ENCODE assay signal across 8 cellular contexts in the genomic region with DNA sequence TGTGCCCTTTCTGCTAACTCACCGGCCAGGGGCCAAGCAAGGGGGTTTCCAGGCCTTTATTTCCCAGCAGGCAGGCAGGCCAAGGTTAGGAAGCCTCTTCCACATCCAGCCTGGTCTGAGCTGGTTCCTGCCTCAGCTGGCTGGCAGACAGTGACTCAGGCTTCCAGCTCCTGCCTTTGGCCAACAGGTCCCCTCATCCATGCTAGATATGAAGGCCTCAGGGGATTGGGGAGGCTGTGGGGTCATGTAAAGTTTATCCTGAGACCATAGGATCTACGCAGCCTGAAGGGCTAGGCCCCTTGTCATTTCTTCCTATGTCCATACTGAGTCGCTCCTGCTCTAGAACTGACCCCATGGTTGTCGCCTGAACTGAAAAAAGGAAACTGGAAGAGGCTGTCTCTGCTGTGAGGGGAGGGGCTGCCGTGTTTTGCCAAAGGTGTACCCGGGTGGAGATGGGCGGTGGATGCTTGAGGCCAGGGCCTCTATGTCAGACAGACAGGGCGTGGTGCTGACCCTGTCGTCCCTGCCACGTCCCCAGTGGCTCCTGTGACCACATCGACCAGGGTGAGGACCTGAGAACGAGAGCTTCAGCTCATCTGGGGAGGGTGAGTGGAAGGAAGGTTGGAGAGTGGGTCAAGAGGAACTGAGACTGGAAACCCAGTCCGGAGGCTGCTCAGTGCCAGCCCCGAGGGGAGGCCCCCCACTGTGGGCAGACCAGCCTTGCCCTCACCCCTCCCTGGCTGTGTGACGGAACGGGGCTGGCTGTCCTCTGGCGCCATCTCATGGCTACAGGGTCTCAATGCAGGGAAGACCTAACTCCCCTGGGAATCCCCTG. TPM values are rescaled to one million over a fixed set of nuclear protein-coding genes. Genes with fewer than 3 reads are reported as not detected.
DNase-seq lines count a peak whose midpoint lies in the region; ATAC-seq and TF ChIP-seq lines count a peak whose summit lies in the region.

No MANE protein-coding gene starts in this region.

- H3K4me1 Mint-ChIP-seq in activated T-helper 2 cell treated with anti-CD3 and anti-CD28 coated beads, Interferon-gamma antibody, Interleukin-2, Interleukin-4, amounts not matched to agents 10 μg/mL and 5 μg/mL and 100 μg/mL, durations not matched to agents 14 hours and 24 hours and 36 hours (ENCODE audit: low read depth) = peaks cover 16% of the 10 kb centered on the region
- peaks cover 33% of the 10 kb centered on the region for H3K4me1 Mint-ChIP-seq in neural progenitor cell

- H4K20me1 ChIP-seq in neural progenitor cell (ENCODE audit: low read depth) = no peaks in the 10 kb centered on the region

- intact Hi-C loops in activated T-helper 2 cell treated with anti-CD3 and anti-CD28 coated beads, Interferon-gamma antibody, Interleukin-2, Interleukin-4, amounts not matched to agents 10 μg/mL and 5 μg/mL and 100 μg/mL, durations not matched to agents 14 hours and 24 hours and 36 hours (cut with micrococcal nuclease) = loop anchor here (10.0 kb wide), 1 partner anchor 104 kb away; no protein-coding TSS in a partner anchor

- ATAC-seq in GM19467 (IDR thresholded peaks at IDR 0.05; ENCODE audit: unreplicated experiment) (peak; percentile 71), upper lobe of left lung (ENCODE audit: low FRiP score in 2 of 2) (peak; percentile 89 to 90)

- peaks cover 14% of the 10 kb centered on the region for H3K27me3 Mint-ChIP-seq in activated T-helper 2 cell treated with anti-CD3 and anti-CD28 coated beads, Interferon-gamma antibody, Interleukin-2, Interleukin-4, amounts not matched to agents 10 μg/mL and 5 μg/mL and 100 μg/mL, durations not matched to agents 14 hours and 24 hours and 36 hours (ENCODE audit: low read depth)
- peaks cover 18% of the 10 kb centered on the region for H3K27me3 Mint-ChIP-seq in neural progenitor cell (ENCODE audit: insufficient read depth, low read depth)

- H3K4me2 ChIP-seq in neural progenitor cell = peak overlapping the region; percentile 37

- no peaks in the 10 kb centered on the region for H3K79me2 ChIP-seq in neural progenitor cell (ENCODE audit: low read depth)

- no peak overlapping the region for H3K9ac ChIP-seq in neural progenitor cell

- H3K27me3 ChIP-seq in neural progenitor cell (peaks cover 1% of the 10 kb centered on the region), upper lobe of left lung (no peaks in the 10 kb centered on the region)

- TF ChIP-seq POLR2A in upper lobe of left lung (IDR thresholded peaks at IDR 0.05) = peak in 1 of 4 donors; percentile 22

- H3F3A ChIP-seq in neural progenitor cell (ENCODE audit: low read depth) = no peaks in the 10 kb centered on the region

- H3K9me3 Mint-ChIP-seq in activated T-helper 2 cell treated with anti-CD3 and anti-CD28 coated beads, Interferon-gamma antibody, Interleukin-2, Interleukin-4, amounts not matched to agents 10 μg/mL and 5 μg/mL and 100 μg/mL, durations not matched to agents 14 hours and 24 hours and 36 hours = no peaks in the 10 kb centered on the region
- H3K9me3 Mint-ChIP-seq in neural progenitor cell = no peaks in the 10 kb centered on the region

- no peaks in the 10 kb centered on the region for H3K36me3 Mint-ChIP-seq in activated T-helper 2 cell treated with anti-CD3 and anti-CD28 coated beads, Interferon-gamma antibody, Interleukin-2, Interleukin-4, amounts not matched to agents 10 μg/mL and 5 μg/mL and 100 μg/mL, durations not matched to agents 14 hours and 24 hours and 36 hours (ENCODE audit: low read depth)
- no peaks in the 10 kb centered on the region for H3K36me3 Mint-ChIP-seq in neural progenitor cell

- peak; percentile 97 for TF ChIP-seq CTCF in foreskin fibroblast (IDR thresholded peaks at IDR 0.05; ENCODE audit: low read depth, low read length)
- peak; percentile 96 for TF ChIP-seq CTCF in neural progenitor cell (IDR thresholded peaks at IDR 0.05)
- TF ChIP-seq CTCF in upper lobe of left lung (IDR thresholded peaks at IDR 0.05) = peak; percentile 85 to 95 (median 92)

- peak in 1 of 4 donors; percentile 28 for TF ChIP-seq EP300 in upper lobe of left lung (IDR thresholded peaks at IDR 0.05)

- 24 to 32% methylated on average over 11 to 12 of the region's 17 CpGs for WGBS in upper lobe of left lung, 2 donors

- H3K27ac ChIP-seq in neural progenitor cell = no peak overlapping the region
- H3K27ac ChIP-seq in upper lobe of left lung = peak overlapping the region; percentile 46 to 79 (median 75)

- H3K36me3 ChIP-seq in neural progenitor cell (no peaks in the 10 kb centered on the region), upper lobe of left lung (no peaks in the 10 kb centered on the region)

- H2AFZ ChIP-seq in neural progenitor cell (replicated peaks) = no peak overlapping the region

- H3K4me3 Mint-ChIP-seq in activated T-helper 2 cell treated with anti-CD3 and anti-CD28 coated beads, Interferon-gamma antibody, Interleukin-2, Interleukin-4, amounts not matched to agents 10 μg/mL and 5 μg/mL and 100 μg/mL, durations not matched to agents 14 hours and 24 hours and 36 hours (ENCODE audit: low read depth) = no peak overlapping the region
- H3K4me3 Mint-ChIP-seq in neural progenitor cell = peak overlapping the region; percentile 4

- H3K4me1 ChIP-seq in neural progenitor cell (peaks cover 13% of the 10 kb centered on the region), upper lobe of left lung (peaks cover 25 to 28% (median 27%) of the 10 kb centered on the region in 4 donors)

- no peaks in the 10 kb centered on the region for H3K9me3 ChIP-seq in neural progenitor cell (ENCODE audit: low read depth)
- no peaks in the 10 kb centered on the region for H3K9me3 ChIP-seq in upper lobe of left lung

- DNase-seq in DMS114 treated with DMSO at 0.1 percent for 48 hours (lab: John Stamatoyannopoulos, UW; ENCODE audit: unreplicated experiment) = peak; percentile 11
- DNase-seq in HS-5 (ENCODE audit: low read depth) = peak; percentile 35
- peak; percentile 97 for DNase-seq in OCI-M1 (lab: John Stamatoyannopoulos, UW)
- DNase-seq in activated T-helper 2 cell treated with anti-CD3 and anti-CD28 coated beads, Interferon-gamma antibody, Interleukin-2, Interleukin-4, amounts not matched to agents 10 μg/mL and 5 μg/mL and 100 μg/mL, durations not matched to agents 14 hours and 24 hours and 36 hours (ENCODE audit: low spot score) = peak; percentile 31
- DNase-seq in foreskin fibroblast = peak; percentile 40 to 79
- DNase-seq in neural progenitor cell (ENCODE audit: low spot score) = peak; percentile 88
- DNase-seq in upper lobe of left lung = peak; percentile 85

- no peak overlapping the region for H3K4me3 ChIP-seq in foreskin fibroblast (ENCODE audit: low read depth in 1 of 2, low read length in 2 of 2)
- no peak overlapping the region for H3K4me3 ChIP-seq in neural progenitor cell
- H3K4me3 ChIP-seq in upper lobe of left lung = peak overlapping the region in 2 of 4 donors; percentile 18 to 30

- no peak overlapping the region for H3K27ac Mint-ChIP-seq in activated T-helper 2 cell treated with anti-CD3 and anti-CD28 coated beads, Interferon-gamma antibody, Interleukin-2, Interleukin-4, amounts not matched to agents 10 μg/mL and 5 μg/mL and 100 μg/mL, durations not matched to agents 14 hours and 24 hours and 36 hours
- peak overlapping the region; percentile 4 for H3K27ac Mint-ChIP-seq in neural progenitor cell

RNA-seq across cellular contexts. Expression of a gene that starts 17.0 kb away (rescaled TPM):
- total RNA-seq in activated T-helper 2 cell treated with anti-CD3 and anti-CD28 coated beads, Interferon-gamma antibody, Interleukin-2, Interleukin-4, amounts not matched to agents 10 μg/mL and 5 μg/mL and 100 μg/mL, durations not matched to agents 14 hours and 24 hours and 36 hours = not detected in 2 replicates
- total RNA-seq in neural progenitor cell (ENCODE audit: low replicate concordance) (0.25 TPM in 1 of 2 replicates, not detected in the other), upper lobe of left lung (1 to 10 TPM in 3 of 6 donors, under 1 TPM in 2, not detected in 1; 0.30 to 5.3 (median 1.4) TPM)

RNA-seq across cellular contexts. Expression of a gene that starts 19.0 kb away (rescaled TPM):
- total RNA-seq in activated T-helper 2 cell treated with anti-CD3 and anti-CD28 coated beads, Interferon-gamma antibody, Interleukin-2, Interleukin-4, amounts not matched to agents 10 μg/mL and 5 μg/mL and 100 μg/mL, durations not matched to agents 14 hours and 24 hours and 36 hours = 0.09 and 0.30 TPM in 2 replicates
- 19.9 and 41.8 TPM in 2 replicates for total RNA-seq in neural progenitor cell (ENCODE audit: low replicate concordance)
- 100 to 1,000 TPM in 2 of 6 donors, 10 to 100 TPM in 4; 48.1 to 140 (median 65.1) TPM for total RNA-seq in upper lobe of left lung

Comparison
In these comparisons a context has a peak if more than half of its experiments do, and no peak if none do; other contexts are left out.
1. DNase-seq: peak in every context shown above with its lines; median percentile 97 in OCI-M1; 88 in neural progenitor cell; 85 in upper lobe of left lung; 60 in foreskin fibroblast; 35 in HS-5; 31 in activated T-helper 2 cell treated with anti-CD3 and anti-CD28 coated beads, Interferon-gamma antibody, Interleukin-2, Interleukin-4, amounts not matched to agents 10 μg/mL and 5 μg/mL and 100 μg/mL, durations not matched to agents 14 hours and 24 hours and 36 hours; 11 in DMS114 treated with DMSO at 0.1 percent for 48 hours.
2. RNA of a gene that starts 19.0 kb away (total RNA-seq): 48.1 to 140 TPM in upper lobe of left lung and 19.9 to 41.8 TPM in neural progenitor cell; 0.09 to 0.30 TPM in activated T-helper 2 cell treated with anti-CD3 and anti-CD28 coated beads, Interferon-gamma antibody, Interleukin-2, Interleukin-4, amounts not matched to agents 10 μg/mL and 5 μg/mL and 100 μg/mL, durations not matched to agents 14 hours and 24 hours and 36 hours; every median in the first group is over 10 times any median in the second.
3. Peak in every context shown above with its lines, with median percentiles within 50 percentile points of each other: CTCF ChIP-seq.